ENCODE assay signal across 31 cellular contexts in the genomic region with DNA sequence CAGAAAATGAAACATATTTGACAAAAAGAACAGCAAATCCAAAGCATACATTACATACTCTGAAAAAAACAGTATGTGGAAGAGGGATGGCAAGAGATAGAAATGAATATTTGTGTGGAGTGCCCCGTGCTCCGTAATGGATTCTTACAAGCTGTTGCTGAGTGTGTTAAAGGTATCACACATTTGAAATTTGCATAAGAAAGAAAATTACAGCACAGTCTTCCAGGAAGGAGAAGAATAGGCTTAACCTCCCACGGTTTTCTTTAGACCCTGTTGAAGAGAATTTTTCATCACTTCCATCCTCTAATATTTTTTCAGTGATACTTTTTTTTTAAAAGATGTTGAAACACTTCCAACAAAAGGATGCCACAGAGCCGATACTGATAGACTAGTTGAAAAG.
"Had no signal": no experiment of that assay in that cellular context is flagged by ENCODE, and none has a peak within 500 bp of the region (broad histone marks: within the 10 kb centered on the region; RNA-seq: fewer than 3 reads in every experiment).

No MANE protein-coding gene starts in this region.

- H3K9me3 Mint-ChIP-seq: activated CD4-positive, alpha-beta T cell treated with anti-CD3 and anti-CD28 coated beads, Interleukin-2, amount 10 ng/mL, durations not matched to agents 7 days and 5 days had no signal

- H3K27ac ChIP-seq: body of pancreas, esophagus muscularis mucosa, foreskin keratinocyte, gastrocnemius medialis, heart left ventricle had no signal

- H3K4me3 ChIP-seq: body of pancreas, esophagus muscularis mucosa, gastrocnemius medialis, heart left ventricle had no signal

- H3K36me3 ChIP-seq: esophagus muscularis mucosa, gastrocnemius medialis, heart left ventricle had no signal

- H3K27ac Mint-ChIP-seq: activated CD4-positive, alpha-beta T cell treated with anti-CD3 and anti-CD28 coated beads, Interleukin-2, amount 10 ng/mL, durations not matched to agents 7 days and 5 days; activated CD8-positive, alpha-beta T cell treated with anti-CD3 and anti-CD28 coated beads for 36 hours; activated naive CD8-positive, alpha-beta T cell; activated T-helper 17 cell treated with anti-CD3 and anti-CD28 coated beads, Interleukin-2, amount 50 U/mL, for 72 hours; effector memory CD8-positive, alpha-beta T cell; T-helper 17 cell; T-helper 2 cell treated with Interferon-gamma antibody and Interleukin-4, amounts not matched to agents 5 μg/mL and 100 μg/mL, for 36 hours had no signal

- H3K27me3 ChIP-seq: body of pancreas, esophagus muscularis mucosa, foreskin keratinocyte, gastrocnemius medialis, heart left ventricle had no signal

- H3K4me3 Mint-ChIP-seq: activated CD4-positive, alpha-beta T cell treated with anti-CD3 and anti-CD28 coated beads, Interleukin-2, amount 10 ng/mL, durations not matched to agents 7 days and 5 days; activated CD8-positive, alpha-beta T cell treated with anti-CD3 and anti-CD28 coated beads for 36 hours; activated naive CD8-positive, alpha-beta T cell; activated T-cell treated with anti-CD3 and anti-CD28 coated beads, Interleukin-2, amount 50 U/mL, for 4 hours; activated T-helper 17 cell treated with anti-CD3 and anti-CD28 coated beads, Interleukin-2, amount 50 U/mL, for 72 hours; effector memory CD8-positive, alpha-beta T cell; T-helper 17 cell; T-helper 2 cell treated with Interferon-gamma antibody and Interleukin-4, amounts not matched to agents 5 μg/mL and 100 μg/mL, for 36 hours had no signal

- DNase-seq: activated CD4-positive, alpha-beta T cell treated with anti-CD3 and anti-CD28 coated beads for 1 hour; activated CD4-positive, alpha-beta T cell treated with anti-CD3 and anti-CD28 coated beads for 4 hours; activated CD4-positive, alpha-beta T cell treated with anti-CD3 and anti-CD28 coated beads, Interleukin-2, amount 10 ng/mL, durations not matched to agents 7 days and 5 days; activated CD4-positive, alpha-beta T cell treated with anti-CD3 and anti-CD28 coated beads, Interleukin-2, amount 50 U/mL, for 4 hours; activated CD8-positive, alpha-beta memory T cell treated with anti-CD3 and anti-CD28 coated beads for 24 hours; activated CD8-positive, alpha-beta T cell treated with anti-CD3 and anti-CD28 coated beads for 36 hours; activated effector memory CD4-positive, alpha-beta T cell treated with Interleukin-2 at 50 U/mL for 16 hours; activated gamma-delta T cell treated with Interleukin-2 at 50 U/mL for 16 hours; activated naive CD4-positive, alpha-beta T cell treated with anti-CD3 and anti-CD28 coated beads, Interleukin-2, amount 50 U/mL, for 16 hours; activated naive CD4-positive, alpha-beta T cell treated with Interleukin-2 at 50 U/mL for 16 hours; activated T-cell treated with anti-CD3 and anti-CD28 coated beads, Interleukin-2, amount 50 U/mL, for 4 hours; amniotic stem cell; anterior cingulate cortex; body of pancreas; caudate nucleus; cortex of kidney; dermis blood vessel endothelial cell; effector CD4-positive, alpha-beta T cell; effector memory CD8-positive, alpha-beta T cell; erythroblast; foreskin keratinocyte; gastrocnemius medialis; glutamatergic neuron; heart left ventricle; T-helper 1 cell; T-helper 17 cell; T1000 had no signal

- H3K4me1 ChIP-seq: body of pancreas, esophagus muscularis mucosa, foreskin keratinocyte, gastrocnemius medialis, heart left ventricle had no signal

- H3K4me1 Mint-ChIP-seq: activated CD4-positive, alpha-beta T cell treated with anti-CD3 and anti-CD28 coated beads, Interleukin-2, amount 10 ng/mL, durations not matched to agents 7 days and 5 days; activated T-helper 17 cell treated with anti-CD3 and anti-CD28 coated beads, Interleukin-2, amount 50 U/mL, for 72 hours; T-helper 17 cell had no signal

- ATAC-seq: activated CD8-positive, alpha-beta T cell treated with anti-CD3 and anti-CD28 coated beads for 36 hours; activated T-cell treated with anti-CD3 and anti-CD28 coated beads, Interleukin-2, amount 50 U/mL, for 4 hours; activated T-helper 17 cell treated with anti-CD3 and anti-CD28 coated beads, Interleukin-2, amount 50 U/mL, for 72 hours; body of pancreas; effector memory CD8-positive, alpha-beta T cell; foreskin keratinocyte; gastrocnemius medialis; heart left ventricle; T-helper 17 cell had no signal

- H3K9me3 ChIP-seq: body of pancreas, esophagus muscularis mucosa, gastrocnemius medialis, heart left ventricle had no signal

- H3K27me3 Mint-ChIP-seq: activated CD4-positive, alpha-beta T cell treated with anti-CD3 and anti-CD28 coated beads, Interleukin-2, amount 10 ng/mL, durations not matched to agents 7 days and 5 days; activated CD8-positive, alpha-beta T cell treated with anti-CD3 and anti-CD28 coated beads for 36 hours; activated naive CD8-positive, alpha-beta T cell; activated T-helper 17 cell treated with anti-CD3 and anti-CD28 coated beads, Interleukin-2, amount 50 U/mL, for 72 hours; effector memory CD8-positive, alpha-beta T cell; T-helper 17 cell had no signal

- H3K36me3 Mint-ChIP-seq: activated naive CD8-positive, alpha-beta T cell had no signal
